ENCODE assay signal across 9 cellular contexts in the genomic region with DNA sequence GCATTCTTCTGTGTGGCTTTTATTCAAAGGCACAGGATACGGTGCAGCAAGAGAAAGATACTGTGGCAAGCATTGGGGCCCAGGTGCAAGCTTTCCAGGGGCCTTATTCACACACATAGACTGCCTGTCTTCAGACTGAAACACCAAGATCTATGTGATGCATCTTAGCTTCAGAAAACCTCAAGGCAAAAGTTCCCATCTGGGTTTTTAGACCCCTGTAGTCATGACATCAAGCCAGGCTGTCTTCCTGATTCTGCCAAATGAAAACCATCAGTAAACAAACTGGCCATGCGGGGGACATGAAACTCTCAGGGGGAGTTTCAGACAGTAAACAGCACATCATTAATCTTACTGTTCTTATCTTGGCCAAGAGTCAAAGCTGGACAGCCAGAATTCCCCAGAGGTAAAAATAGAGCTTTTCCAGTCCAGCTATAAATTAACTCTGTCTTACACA. TPM values are rescaled to one million over a fixed set of nuclear protein-coding genes. Genes with fewer than 3 reads are reported as not detected.
A peak's percentile ranks its signal among the peaks of the same experiment; 100 is the strongest.
DNase-seq lines count a peak whose midpoint lies in the region; ATAC-seq and TF ChIP-seq lines count a peak whose summit lies in the region.
"Had no signal": no experiment of that assay in that cellular context is flagged by ENCODE, and none has a peak within 500 bp of the region (broad histone marks: within the 10 kb centered on the region; RNA-seq: fewer than 3 reads in every experiment).

No MANE protein-coding gene starts in this region.

- H3K36me3 ChIP-seq in sigmoid colon, result peaks cover 0 to 16% (median 0%) of the 10 kb centered on the region in 4 donors

- WGBS in sigmoid colon, 2 donors, result 63 to 82% methylated on average over 2 of the region's 2 CpGs

- H3K27me3 ChIP-seq in sigmoid colon, result no peaks in the 10 kb centered on the region

- TF ChIP-seq POLR2A in GM18951 (IDR thresholded peaks at IDR 0.05; ENCODE audit: extremely low read depth, insufficient read depth, insufficient read length), result peak; percentile 25
- TF ChIP-seq POLR2A in sigmoid colon (IDR thresholded peaks at IDR 0.05), result no peak

- in situ Hi-C loops in GM18951 (cut with MboI; ENCODE audit: low sequenced_read_pairs, unreplicated experiment), result loop anchor here (10.0 kb wide), 1 partner anchor 159 kb away; no protein-coding TSS in a partner anchor

- peaks cover 0 to 16% (median 4%) of the 10 kb centered on the region in 4 donors for H3K4me1 ChIP-seq in sigmoid colon

- peak overlapping the region in 2 of 4 donors; percentile 26 to 38 for H3K27ac ChIP-seq in sigmoid colon
- H3K27ac ChIP-seq: VCaP had no signal

- no peak for TF ChIP-seq EP300 in sigmoid colon (IDR thresholded peaks at IDR 0.05)

- H3K4me3 ChIP-seq in sigmoid colon, result no peak overlapping the region

- H3K9me3 ChIP-seq in sigmoid colon, result no peaks in the 10 kb centered on the region

- peak; percentile 47 for ATAC-seq in HG02623 (IDR thresholded peaks at IDR 0.05; ENCODE audit: unreplicated experiment)
- ATAC-seq in SK-N-SH treated with all-trans-retinoic acid at 6 μM for 48 hours, result peak; percentile 57

- TF ChIP-seq CTCF in sigmoid colon (IDR thresholded peaks at IDR 0.05), result no peak

- intact Hi-C loops in sigmoid colon (cut with DNase I), result no loop called here

- DNase-seq in smooth muscle cell of the brain vasculature (ENCODE audit: low read depth, low spot score) (peak; percentile 69), EL (no peak), sigmoid colon (no peak), AG20443 (ENCODE audit: low spot score) (no peak)
- DNase-seq: head of caudate nucleus had no signal

TF ChIP-seq in SK-N-SH treated with all-trans-retinoic acid at 6 μM for 48 hours, 23 proteins besides CTCF, POLR2A, EP300 and RAD21:
- no peak for TF ChIP-seq SNAI2 (CRISPR knock-in tag; IDR thresholded peaks at IDR 0.05)
- TF ChIP-seq ZNF70 (CRISPR knock-in tag; IDR thresholded peaks at IDR 0.05), result no peak
- TF ChIP-seq ZFP3 (CRISPR knock-in tag; IDR thresholded peaks at IDR 0.05), result no peak
- TF ChIP-seq, protein P1, sequence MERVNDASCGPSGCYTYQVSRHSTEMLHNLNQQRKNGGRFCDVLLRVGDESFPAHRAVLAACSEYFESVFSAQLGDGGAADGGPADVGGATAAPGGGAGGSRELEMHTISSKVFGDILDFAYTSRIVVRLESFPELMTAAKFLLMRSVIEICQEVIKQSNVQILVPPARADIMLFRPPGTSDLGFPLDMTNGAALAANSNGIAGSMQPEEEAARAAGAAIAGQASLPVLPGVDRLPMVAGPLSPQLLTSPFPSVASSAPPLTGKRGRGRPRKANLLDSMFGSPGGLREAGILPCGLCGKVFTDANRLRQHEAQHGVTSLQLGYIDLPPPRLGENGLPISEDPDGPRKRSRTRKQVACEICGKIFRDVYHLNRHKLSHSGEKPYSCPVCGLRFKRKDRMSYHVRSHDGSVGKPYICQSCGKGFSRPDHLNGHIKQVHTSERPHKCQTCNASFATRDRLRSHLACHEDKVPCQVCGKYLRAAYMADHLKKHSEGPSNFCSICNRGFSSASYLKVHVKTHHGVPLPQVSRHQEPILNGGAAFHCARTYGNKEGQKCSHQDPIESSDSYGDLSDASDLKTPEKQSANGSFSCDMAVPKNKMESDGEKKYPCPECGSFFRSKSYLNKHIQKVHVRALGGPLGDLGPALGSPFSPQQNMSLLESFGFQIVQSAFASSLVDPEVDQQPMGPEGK (CRISPR knock-in tag; IDR thresholded peaks at IDR 0.05; ENCODE audit: borderline replicate concordance), result peak; percentile 79; the same call in 1 of the 2 replicates
- TF ChIP-seq ZC3H10 (CRISPR knock-in tag; IDR thresholded peaks at IDR 0.05), result 0 out of 2 replicates have a peak, but pooled peaks have one; percentile 31
- TF ChIP-seq OSR1 (CRISPR knock-in tag; IDR thresholded peaks at IDR 0.05), result no peak
- peak; percentile 94 for TF ChIP-seq ISL1 (CRISPR knock-in tag; IDR thresholded peaks at IDR 0.05)
- no peak for TF ChIP-seq ZNF8 (CRISPR knock-in tag; IDR thresholded peaks at IDR 0.05)

RNA-seq across cellular contexts. Expression of gene AGBL3, which starts 9.8 kb away (rescaled TPM):
- total RNA-seq in sigmoid colon, result 1 to 10 TPM in 3 of 4 donors, under 1 TPM in 1; 0.95 to 3.1 (median 1.1) TPM
- polyA plus RNA-seq in sigmoid colon, result under 1 TPM; 0.23 to 0.93 (median 0.60) TPM
